14 cellular contexts compared by ENCODE assay signal in genomic region chr20:23159923-23160445, GRCh38.
A peak's percentile ranks its signal among the peaks of the same experiment; 100 is the strongest.
DNase-seq lines count a peak whose midpoint lies in the region; ATAC-seq and TF ChIP-seq lines count a peak whose summit lies in the region.
"Had no signal": no experiment of that assay in that cellular context is flagged by ENCODE, and none has a peak within 500 bp of the region (broad histone marks: within the 10 kb centered on the region; RNA-seq: fewer than 3 reads in every experiment).

No MANE protein-coding gene starts in this region.

- peak overlapping the region; percentile 34; the same call in 1 of the 2 replicates for H3K4me2 ChIP-seq in MM.1S (ENCODE audit: low read depth, low read length)

- no peaks in the 10 kb centered on the region for H3K79me2 ChIP-seq in MM.1S (ENCODE audit: low read length)

- TF ChIP-seq CTCF in MM.1S (IDR thresholded peaks at IDR 0.05; ENCODE audit: low read length): no peak
- TF ChIP-seq CTCF in esophagus squamous epithelium (IDR thresholded peaks at IDR 0.05): no peak
- no peak for TF ChIP-seq CTCF in spleen (IDR thresholded peaks at IDR 0.05 in 8 of 11, conservative IDR thresholded peaks at IDR 0.05 in 3 of 11)

- H3F3A ChIP-seq in MM.1S (ENCODE audit: insufficient read depth, low read length): no peaks in the 10 kb centered on the region

- POLR2A ChIA-PET in activated CD4-positive, alpha-beta T cell treated with anti-CD3 and anti-CD28 coated beads for 36 hours (lab: Charles Lee): no interaction called here

- H3K27me3 ChIP-seq in MM.1S (replicated peaks; ENCODE audit: insufficient read depth, low read length): no peaks in the 10 kb centered on the region
- no peaks in the 10 kb centered on the region for H3K27me3 ChIP-seq in esophagus squamous epithelium
- peaks cover 0 to 7% (median 0%) of the 10 kb centered on the region in 7 donors for H3K27me3 ChIP-seq in spleen (replicated peaks in 1 of 7)
- H3K27me3 ChIP-seq: SJCRH30, suprapubic skin had no signal

- no peak overlapping the region for H3K4me3 Mint-ChIP-seq in activated CD4-positive, alpha-beta T cell treated with anti-CD3 and anti-CD28 coated beads for 36 hours

- H3K27me3 Mint-ChIP-seq in activated CD4-positive, alpha-beta T cell treated with anti-CD3 and anti-CD28 coated beads for 36 hours: no peaks in the 10 kb centered on the region

- H3K4me1 Mint-ChIP-seq in activated CD4-positive, alpha-beta T cell treated with anti-CD3 and anti-CD28 coated beads for 36 hours: peaks cover 7% of the 10 kb centered on the region

- no peak for DNase-seq in activated CD4-positive, alpha-beta T cell treated with anti-CD3 and anti-CD28 coated beads for 36 hours
- no peak for DNase-seq in activated CD4-positive, alpha-beta T cell treated with anti-CD3 and anti-CD28 coated beads for 48 hours
- DNase-seq in MM.1S (no peak), esophagus squamous epithelium (lab: John Stamatoyannopoulos, UW) (no peak), spleen (no peak), NCI-H2196 (lab: John Stamatoyannopoulos, UW; ENCODE audit: unreplicated experiment) (no peak), nucleus accumbens (lab: John Stamatoyannopoulos, UW) (no peak)
- DNase-seq in activated CD4-positive, CD25-positive, alpha-beta regulatory T cell treated with anti-CD3 and anti-CD28 coated beads, Interleukin-2, amount 50 U/mL, for 72 hours: no peak
- DNase-seq: ACHN, activated gamma-delta T cell treated with Interleukin-2 at 50 U/mL for 16 hours, NCI-H526 treated with DMSO at 0.1 percent for 48 hours, posterior cingulate gyrus had no signal

- no peak overlapping the region for H3K9ac ChIP-seq in MM.1S (ENCODE audit: low read length)

- no peak overlapping the region for H3K27ac Mint-ChIP-seq in activated CD4-positive, alpha-beta T cell treated with anti-CD3 and anti-CD28 coated beads for 36 hours

- H3K4me3 ChIP-seq in MM.1S (ENCODE audit: low read length): no peak overlapping the region
- H3K4me3 ChIP-seq in esophagus squamous epithelium: no peak overlapping the region
- no peak overlapping the region for H3K4me3 ChIP-seq in spleen
- H3K4me3 ChIP-seq: SJCRH30, suprapubic skin had no signal

- no peaks in the 10 kb centered on the region for H4K20me1 ChIP-seq in MM.1S (ENCODE audit: insufficient read depth, low read length)

- no peaks in the 10 kb centered on the region for H3K9me2 ChIP-seq in MM.1S (replicated peaks; ENCODE audit: insufficient read depth, low read length)

- H2AFZ ChIP-seq in MM.1S (ENCODE audit: low read length): no peak overlapping the region

- H3K36me3 ChIP-seq in MM.1S (replicated peaks; ENCODE audit: insufficient read depth, low read length) (no peaks in the 10 kb centered on the region), esophagus squamous epithelium (no peaks in the 10 kb centered on the region), spleen (no peaks in the 10 kb centered on the region)
- H3K36me3 ChIP-seq: SJCRH30, suprapubic skin had no signal

- intact Hi-C loops in activated CD4-positive, alpha-beta T cell treated with anti-CD3 and anti-CD28 coated beads for 36 hours (cut with DNase I, micrococcal nuclease): no loop called here
- intact Hi-C loops in esophagus squamous epithelium (cut with DNase I): no loop called here
- intact Hi-C loops in spleen (cut with DNase I; ENCODE audit: low total_unique reads): no loop called here

- ATAC-seq in activated CD4-positive, alpha-beta T cell treated with anti-CD3 and anti-CD28 coated beads for 36 hours: peak; percentile 51

- CTCF ChIA-PET in activated CD4-positive, alpha-beta T cell treated with anti-CD3 and anti-CD28 coated beads for 36 hours (lab: Charles Lee): interaction anchor here (0.7 kb wide), 1 partner anchor 16 kb away, joined by 5 read pairs; no protein-coding TSS in a partner anchor

- H3K36me3 Mint-ChIP-seq in activated CD4-positive, alpha-beta T cell treated with anti-CD3 and anti-CD28 coated beads for 36 hours (ENCODE audit: low read depth): no peaks in the 10 kb centered on the region

- no peaks in the 10 kb centered on the region for H3K9me3 Mint-ChIP-seq in activated CD4-positive, alpha-beta T cell treated with anti-CD3 and anti-CD28 coated beads for 36 hours (ENCODE audit: low read depth)

- H3K9me3 ChIP-seq in MM.1S (replicated peaks; ENCODE audit: insufficient read depth, low read length) (no peaks in the 10 kb centered on the region), esophagus squamous epithelium (no peaks in the 10 kb centered on the region), spleen (no peaks in the 10 kb centered on the region)
- H3K9me3 ChIP-seq: SJCRH30, suprapubic skin had no signal

- H3K4me1 ChIP-seq in MM.1S (ENCODE audit: low read length) (no peaks in the 10 kb centered on the region), esophagus squamous epithelium (peaks cover 42 to 82% (median 66%) of the 10 kb centered on the region in 3 donors), spleen (peaks cover 7 to 86% (median 42%) of the 10 kb centered on the region in 6 donors)

- TF ChIP-seq POLR2A in esophagus squamous epithelium (IDR thresholded peaks at IDR 0.05): no peak
- no peak for TF ChIP-seq POLR2A in spleen (IDR thresholded peaks at IDR 0.05)

- H3K27ac ChIP-seq in MM.1S (ENCODE audit: low read length) (peak overlapping the region; percentile 43; the same call in 1 of the 2 replicates), esophagus squamous epithelium (peak overlapping the region; percentile 79 to 84 (median 82)), spleen (peak overlapping the region; percentile 7 to 90 (median 58))
- H3K27ac ChIP-seq: SJCRH30 had no signal

- WGBS in esophagus squamous epithelium, 2 donors: 34 to 45% methylated on average over 4 of the region's 4 CpGs
- WGBS in spleen, 5 donors: 58 to 84% (median 69%) methylated on average over 4 of the region's 4 CpGs
